In the genomic region with DNA sequence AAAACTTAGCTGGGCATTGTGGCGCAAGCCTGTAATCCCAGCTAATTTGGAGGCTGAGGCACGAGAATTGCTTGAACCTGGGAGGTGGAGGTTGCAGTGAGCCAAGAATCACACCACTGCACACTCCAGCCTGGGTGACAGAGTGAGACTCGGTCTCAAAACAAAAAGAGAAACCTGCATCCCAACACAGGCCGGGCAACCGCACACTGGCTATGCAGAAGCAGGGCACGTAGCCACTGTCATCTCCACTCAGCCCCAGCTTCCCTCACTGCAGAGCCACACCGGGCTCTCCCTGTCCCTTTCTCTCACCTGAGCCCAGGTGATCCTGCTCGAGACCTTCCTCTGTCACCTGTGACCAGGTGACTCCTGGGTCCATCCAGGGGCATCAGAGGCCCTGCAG, we compare ENCODE assay signal across 17 cellular contexts. TPM values are rescaled to one million over a fixed set of nuclear protein-coding genes. Genes with fewer than 3 reads are reported as not detected.
DNase-seq lines count a peak whose midpoint lies in the region; ATAC-seq, FAIRE-seq and TF ChIP-seq lines count a peak whose summit lies in the region.
"Had no signal": no experiment of that assay in that cellular context is flagged by ENCODE, and none has a peak within 500 bp of the region (broad histone marks: within the 10 kb centered on the region; RNA-seq: fewer than 3 reads in every experiment).

No MANE protein-coding gene starts in this region.

- DNase-seq in CD14-positive monocyte (ENCODE audit: low spot score) (no peak), globus pallidus (ENCODE audit: low spot score) (no peak), pancreas (no peak)
- DNase-seq: ACHN, AML-193, DMS79 treated with DMSO at 0.1 percent for 48 hours, NCI-H1930, NCI-H526 treated with DMSO at 0.1 percent for 48 hours, SHP77 treated with DMSO at 0.1 percent for 48 hours had no signal

- peaks cover 97 to 100% (median 99%) of the 10 kb centered on the region in 11 experiments for H4K20me1 ChIP-seq in BLaER1 treated with 17β-estradiol and CSF1 and Interleukin-3, amounts not matched to agents 10 nM and 100 nM

- peak overlapping the region in 2 of 11 experiments; percentile 1 to 39; a peak in 1 of 22 replicates for H3K27ac ChIP-seq in BLaER1 treated with 17β-estradiol and CSF1 and Interleukin-3, amounts not matched to agents 10 nM and 100 nM
- peak overlapping the region; percentile 94; the same call in 1 of the 2 replicates for H3K27ac ChIP-seq in VCaP
- H3K27ac ChIP-seq in neutrophil = peak overlapping the region; percentile 98
- H3K27ac ChIP-seq in pancreas = no peak overlapping the region
- H3K27ac ChIP-seq: HL-60 had no signal

- intact Hi-C loops in CD14-positive monocyte (cut with micrococcal nuclease) = no loop called here
- intact Hi-C loops in pancreas (cut with DNase I) = no loop called here

- TF ChIP-seq CTCF in CD14-positive monocyte (IDR thresholded peaks at IDR 0.05) = no peak
- TF ChIP-seq CTCF in VCaP (conservative IDR thresholded peaks at IDR 0.05) = no peak
- no peak for TF ChIP-seq CTCF in neutrophil (IDR thresholded peaks at IDR 0.05)
- TF ChIP-seq CTCF in pancreas (IDR thresholded peaks at IDR 0.05) = no peak

- FAIRE-seq in pancreas (lab: Jason Lieb, UNC) = no peak
- FAIRE-seq: D721Med, HTR-8/SVneo had no signal

- H3K36me3 Mint-ChIP-seq in CD14-positive monocyte = peaks cover 33 to 38% of the 10 kb centered on the region in 2 donors

- no peak overlapping the region for H3K4me3 Mint-ChIP-seq in CD14-positive monocyte
- H3K4me3 Mint-ChIP-seq: CD8-positive, alpha-beta T cell had no signal

- peaks cover 0 to 58% (median 0%) of the 10 kb centered on the region in 11 experiments; a peak in 9 of 22 replicates for H3K36me3 ChIP-seq in BLaER1 treated with 17β-estradiol and CSF1 and Interleukin-3, amounts not matched to agents 10 nM and 100 nM
- H3K36me3 ChIP-seq in neutrophil = peaks cover 3% of the 10 kb centered on the region
- no peaks in the 10 kb centered on the region for H3K36me3 ChIP-seq in pancreas

- WGBS in pancreas, 2 donors = 91 to 92% methylated on average over 8 of the region's 8 CpGs

- no peak for ATAC-seq in activated CD4-positive, CD25-positive, alpha-beta regulatory T cell treated with anti-CD3 and anti-CD28 coated beads, Interleukin-2, amount 50 U/mL, for 24 hours
- ATAC-seq in pancreas = no peak
- ATAC-seq: CD8-positive, alpha-beta T cell had no signal

- no peak overlapping the region for H3K4me3 ChIP-seq in BLaER1 treated with 17β-estradiol and CSF1 and Interleukin-3, amounts not matched to agents 10 nM and 100 nM
- no peak overlapping the region for H3K4me3 ChIP-seq in neutrophil (ENCODE audit: low read depth in 1 of 2, low read length in 1 of 2)
- H3K4me3 ChIP-seq in pancreas = no peak overlapping the region

- H3K27ac Mint-ChIP-seq in CD14-positive monocyte = peak overlapping the region in 4 of 7 donors; percentile 35 to 81 (median 56)
- H3K27ac Mint-ChIP-seq: CD8-positive, alpha-beta T cell had no signal

- H3K27me3 Mint-ChIP-seq in CD14-positive monocyte (ENCODE audit: low read depth in 3 of 3) = peaks cover 0 to 4% (median 2%) of the 10 kb centered on the region in 3 donors

- peaks cover 80% of the 10 kb centered on the region for H3K4me1 Mint-ChIP-seq in CD14-positive monocyte

- H3K27me3 ChIP-seq in BLaER1 treated with 17β-estradiol and CSF1 and Interleukin-3, amounts not matched to agents 10 nM and 100 nM = no peaks in the 10 kb centered on the region
- H3K27me3 ChIP-seq in neutrophil (no peaks in the 10 kb centered on the region), pancreas (no peaks in the 10 kb centered on the region)

- peaks cover 55 to 99% (median 78%) of the 10 kb centered on the region in 10 experiments for H3K4me1 ChIP-seq in BLaER1 treated with 17β-estradiol and CSF1 and Interleukin-3, amounts not matched to agents 10 nM and 100 nM
- H3K4me1 ChIP-seq in neutrophil (ENCODE audit: control insufficient read depth in 1 of 2, insufficient read depth in 1 of 2, low read depth in 1 of 2, low read length in 1 of 2) (peaks cover 81 to 89% of the 10 kb centered on the region in 2 experiments), pancreas (peaks cover 18 to 39% (median 26%) of the 10 kb centered on the region in 3 donors)

- H3K9ac ChIP-seq in BLaER1 treated with 17β-estradiol and CSF1 and Interleukin-3, amounts not matched to agents 10 nM and 100 nM = peak overlapping the region in 3 of 11 experiments; percentile 29 to 79 (median 67); a peak in 6 of 22 replicates

- H3K9me3 ChIP-seq in BLaER1 treated with 17β-estradiol and CSF1 and Interleukin-3, amounts not matched to agents 10 nM and 100 nM (replicated peaks in 1 of 11) = no peaks in the 10 kb centered on the region
- H3K9me3 ChIP-seq in neutrophil = no peaks in the 10 kb centered on the region
- H3K9me3 ChIP-seq in pancreas = no peaks in the 10 kb centered on the region

- H3K9me3 Mint-ChIP-seq in CD14-positive monocyte = no peaks in the 10 kb centered on the region
- H3K9me3 Mint-ChIP-seq: CD8-positive, alpha-beta T cell had no signal

- H3K4me2 ChIP-seq in BLaER1 treated with 17β-estradiol and CSF1 and Interleukin-3, amounts not matched to agents 10 nM and 100 nM = peak overlapping the region in 6 of 11 experiments; percentile 3 to 98 (median 96); a peak in 11 of 22 replicates

RNA-seq across cellular contexts. Expression of a gene that starts 11.7 kb away (rescaled TPM):
- polyA plus RNA-seq in CD14-positive monocyte = 10 to 100 TPM; 12.2 to 12.6 TPM
- 10 to 100 TPM in 1 of 6 donors, 1 to 10 TPM in 5; 5.8 to 10.5 (median 9.3) TPM for total RNA-seq in pancreas
- 10 to 100 TPM; 10.3 to 13.4 TPM for polyA plus RNA-seq in pancreas

RNA-seq across cellular contexts. Expression of a gene that starts 33.2 kb away (rescaled TPM):
- polyA plus RNA-seq in CD14-positive monocyte (10 to 100 TPM; 78.0 to 81.2 TPM), pancreas (100 to 1,000 TPM; 198 to 218 TPM)
- 100 to 1,000 TPM in 2 of 6 donors, 10 to 100 TPM in 4; 73.8 to 104 (median 87.9) TPM for total RNA-seq in pancreas

RNA-seq across cellular contexts. Expression of a gene that starts 47.5 kb away (rescaled TPM):
- polyA plus RNA-seq in CD14-positive monocyte = 10 to 100 TPM; 74.4 to 87.9 TPM
- total RNA-seq in pancreas = 10 to 100 TPM; 33.4 to 46.2 (median 41.9) TPM
- 10 to 100 TPM; 48.7 to 66.9 TPM for polyA plus RNA-seq in pancreas

Comparison
In these comparisons a context has a peak if more than half of its experiments do, and no peak if none do; other contexts are left out.
1. H3K27ac ChIP-seq: peak in VCaP (single experiment) and neutrophil (single experiment); none in pancreas (0 of 4).